ENCODE assay signal across 28 cellular contexts in the genomic region with DNA sequence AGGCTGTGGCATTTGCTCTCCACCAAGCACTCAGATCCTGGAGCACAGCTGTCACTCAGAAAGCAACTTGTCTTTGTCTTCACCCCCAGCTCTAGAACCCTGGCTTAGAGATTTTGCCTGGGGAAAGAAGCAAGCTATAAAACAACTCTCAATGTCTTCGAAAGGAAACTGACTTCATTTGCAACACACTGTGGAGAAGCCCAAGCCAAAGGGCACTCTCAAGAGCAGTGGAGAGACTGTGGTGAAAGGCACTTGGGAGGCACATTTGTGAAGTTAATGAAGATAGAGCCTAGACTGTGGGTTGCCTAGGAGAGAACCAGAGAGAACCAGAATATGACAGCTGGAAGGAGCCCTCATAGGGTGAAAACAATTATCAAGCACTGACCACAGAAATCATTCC.
"Had no signal": no experiment of that assay in that cellular context is flagged by ENCODE, and none has a peak within 500 bp of the region (broad histone marks: within the 10 kb centered on the region; RNA-seq: fewer than 3 reads in every experiment).

No MANE protein-coding gene starts in this region.

- H3K27me3 ChIP-seq: ovary, sigmoid colon, tibial nerve, upper lobe of left lung had no signal

- H3K4me2 ChIP-seq: hepatocyte had no signal

- H3K9me3 ChIP-seq: esophagus muscularis mucosa, heart left ventricle, left lung, ovary, psoas muscle, sigmoid colon, spleen, thoracic aorta, tibial nerve, upper lobe of left lung had no signal

- DNase-seq: dorsolateral prefrontal cortex; effector CD4-positive, alpha-beta T cell; foreskin keratinocyte; heart left ventricle; left cardiac atrium; left lung; mesenchymal stem cell; midbrain; naive thymus-derived CD8-positive, alpha-beta T cell; occipital lobe; ovary; posterior cingulate gyrus; psoas muscle; right cardiac atrium; sigmoid colon; spleen; stimulated activated CD4-positive, alpha-beta T cell treated with anti-CD3 and anti-CD28 coated beads, Interleukin-2, amount 100 ng/mL, for 48 hours; stimulated activated naive B cell treated with anti-CD40 and anti-IgM and Interleukin-4, amounts not matched to agents 10 μg/mL and 1 μg/mL and 100 μg/mL, for 72 hours; upper lobe of left lung had no signal

- H3K36me3 ChIP-seq: esophagus muscularis mucosa, gastroesophageal sphincter, heart left ventricle, left lung, ovary, sigmoid colon, spleen, thoracic aorta, tibial nerve, upper lobe of left lung had no signal

- H3K4me3 Mint-ChIP-seq: naive thymus-derived CD8-positive, alpha-beta T cell; stimulated activated naive B cell treated with anti-CD40 and anti-IgM and Interleukin-4, amounts not matched to agents 10 μg/mL and 1 μg/mL and 100 μg/mL, for 72 hours; stimulated activated naive CD8-positive, alpha-beta T cell treated with anti-CD3 and anti-CD28 coated beads, Interleukin-15, Interleukin-2, amounts not matched to agents 100 ng/mL and 50 ng/mL, for 24 hours had no signal

- H3K36me3 Mint-ChIP-seq: naive thymus-derived CD8-positive, alpha-beta T cell; stimulated activated naive B cell treated with anti-CD40 and anti-IgM and Interleukin-4, amounts not matched to agents 10 μg/mL and 1 μg/mL and 100 μg/mL, for 72 hours had no signal

- H3K4me1 ChIP-seq: esophagus muscularis mucosa, foreskin keratinocyte, gastroesophageal sphincter, left lung, psoas muscle, sigmoid colon, spleen, upper lobe of left lung had no signal

- H2AFZ ChIP-seq: hepatocyte had no signal

- H3K4me1 Mint-ChIP-seq: naive thymus-derived CD8-positive, alpha-beta T cell; stimulated activated naive B cell treated with anti-CD40 and anti-IgM and Interleukin-4, amounts not matched to agents 10 μg/mL and 1 μg/mL and 100 μg/mL, for 72 hours had no signal

- H3K9me3 Mint-ChIP-seq: naive thymus-derived CD8-positive, alpha-beta T cell; stimulated activated naive B cell treated with anti-CD40 and anti-IgM and Interleukin-4, amounts not matched to agents 10 μg/mL and 1 μg/mL and 100 μg/mL, for 72 hours; stimulated activated naive CD8-positive, alpha-beta T cell treated with anti-CD3 and anti-CD28 coated beads, Interleukin-15, Interleukin-2, amounts not matched to agents 100 ng/mL and 50 ng/mL, for 24 hours had no signal

- H3K4me3 ChIP-seq: dorsolateral prefrontal cortex, esophagus muscularis mucosa, gastroesophageal sphincter, heart left ventricle, hepatocyte, left lung, ovary, psoas muscle, sigmoid colon, spleen, thoracic aorta, tibial nerve, upper lobe of left lung had no signal

- H3K79me2 ChIP-seq: hepatocyte had no signal

- H3K27ac Mint-ChIP-seq: naive thymus-derived CD8-positive, alpha-beta T cell; stimulated activated naive B cell treated with anti-CD40 and anti-IgM and Interleukin-4, amounts not matched to agents 10 μg/mL and 1 μg/mL and 100 μg/mL, for 72 hours; stimulated activated naive CD8-positive, alpha-beta T cell treated with anti-CD3 and anti-CD28 coated beads, Interleukin-15, Interleukin-2, amounts not matched to agents 100 ng/mL and 50 ng/mL, for 24 hours had no signal

- H3K27ac ChIP-seq: dorsolateral prefrontal cortex, esophagus muscularis mucosa, foreskin keratinocyte, gastroesophageal sphincter, heart left ventricle, hepatocyte, left lung, ovary, psoas muscle, sigmoid colon, spleen, thoracic aorta, tibial nerve, upper lobe of left lung had no signal

- FAIRE-seq: colon, islet of Langerhans, urothelium cell line had no signal
